Comparison of ENCODE assay signal across 29 cellular contexts in genomic region chr14:35167496-35167895, GRCh38.
"Had no signal": no experiment of that assay in that cellular context is flagged by ENCODE, and none has a peak within 500 bp of the region (broad histone marks: within the 10 kb centered on the region; RNA-seq: fewer than 3 reads in every experiment).

No MANE protein-coding gene starts in this region.

- H3K4me3 Mint-ChIP-seq: dendritic cell treated with granulocyte-macrophage colony-stimulating factor and Interleukin-4, amounts not matched to agents 40 ng/mL and 50 ng/mL, for 4 days; effector memory CD8-positive, alpha-beta T cell; endodermal cell; memory B cell; naive thymus-derived CD4-positive, alpha-beta T cell; natural killer cell had no signal

- H3K27ac Mint-ChIP-seq: dendritic cell treated with granulocyte-macrophage colony-stimulating factor and Interleukin-4, amounts not matched to agents 40 ng/mL and 50 ng/mL, for 4 days; effector memory CD8-positive, alpha-beta T cell; endodermal cell; memory B cell; natural killer cell had no signal

- DNase-seq: colonic mucosa; cortex of kidney; effector CD8-positive, alpha-beta T cell; effector memory CD8-positive, alpha-beta T cell; endodermal cell; erythroblast; esophagus squamous epithelium; foreskin keratinocyte; glutamatergic neuron; head of caudate nucleus; heart right ventricle; hippocampal formation; left cardiac atrium; left lung; left ventricle myocardium superior; lower lobe of right lung; mesendoderm; midbrain; naive thymus-derived CD4-positive, alpha-beta T cell; natural killer cell had no signal

- H3K9me3 ChIP-seq: colonic mucosa, esophagus squamous epithelium, gastroesophageal sphincter, heart right ventricle, left lung, lower lobe of right lung had no signal

- FAIRE-seq: endometrium, frontal cortex, islet of Langerhans, keratinocyte had no signal

- H3K9me3 Mint-ChIP-seq: effector memory CD8-positive, alpha-beta T cell; memory B cell had no signal

- H3K4me3 ChIP-seq: colonic mucosa, esophagus squamous epithelium, gastroesophageal sphincter, heart right ventricle, left lung, lower lobe of right lung had no signal

- H3K4me1 Mint-ChIP-seq: endodermal cell had no signal

- H3K27me3 Mint-ChIP-seq: dendritic cell treated with granulocyte-macrophage colony-stimulating factor and Interleukin-4, amounts not matched to agents 40 ng/mL and 50 ng/mL, for 4 days; effector memory CD8-positive, alpha-beta T cell; memory B cell; naive thymus-derived CD4-positive, alpha-beta T cell had no signal

- H3K36me3 ChIP-seq: colonic mucosa had no signal

- H3K27ac ChIP-seq: colonic mucosa, epithelial cell of prostate, esophagus squamous epithelium, foreskin keratinocyte, gastroesophageal sphincter, heart right ventricle, left lung, lower lobe of right lung had no signal

- ATAC-seq: effector memory CD8-positive, alpha-beta T cell; esophagus mucosa; foreskin keratinocyte; gastroesophageal sphincter; heart right ventricle; left cardiac atrium; left lung; left ventricle myocardium superior; lower lobe of right lung; naive thymus-derived CD4-positive, alpha-beta T cell; natural killer cell had no signal
